1 cellular context compared by ENCODE assay signal in genomic region chr5:131796793-131797693, GRCh38.
A peak's percentile ranks its signal among the peaks of the same experiment; 100 is the strongest.
TF ChIP-seq lines count a peak whose summit lies in the region.

TSS of gene FNIP1 (minus strand) at chr5:131797017. CDS start at chr5:131796921, 96 bp downstream.

TF ChIP-seq in K562, 482 proteins besides CTCF, POLR2A, EP300 and RAD21 (continued from another document and continues in another):
- TF ChIP-seq TEAD1 (CRISPR knock-in tag; IDR thresholded peaks at IDR 0.05) (peak in 1 of 2 experiments; percentile 95; a peak in 2 of 4 replicates), ETV6 (IDR thresholded peaks at IDR 0.05; ENCODE audit: borderline replicate concordance in 1 of 2, low read depth in 2 of 2, low read length in 1 of 2) (no peak), ETV6 (CRISPR knock-in tag; IDR thresholded peaks at IDR 0.05; ENCODE audit: borderline replicate concordance) (peak; percentile 95), OTX1 (CRISPR knock-in tag; IDR thresholded peaks at IDR 0.05) (0 out of 2 replicates have a peak, but pooled peaks have one; percentile 65), PYGO2 (tag; IDR thresholded peaks at IDR 0.05) (no peak), ZNF76 (CRISPR knock-in tag; IDR thresholded peaks at IDR 0.05; ENCODE audit: borderline replicate concordance) (peak; percentile 67; the same call in 1 of the 2 replicates), HMG20A (CRISPR knock-in tag; conservative IDR thresholded peaks at IDR 0.05) (no peak), ZC3H11A (IDR thresholded peaks at IDR 0.05; ENCODE audit: low read depth, low read length) (no peak), ZNF644 (tag; IDR thresholded peaks at IDR 0.05; ENCODE audit: low read depth) (peak; percentile 53; the same call in 1 of the 2 replicates), FOXK2 (conservative IDR thresholded peaks at IDR 0.05 in 1 of 2, IDR thresholded peaks at IDR 0.05 in 1 of 2; ENCODE audit: low read depth in 2 of 2) (peak in 1 of 2 experiments; percentile 43; a peak in 1 of 4 replicates), RBM25 (IDR thresholded peaks at IDR 0.05; ENCODE audit: low read depth, low read length, severe bottlenecking) (peak; percentile 72), LEF1 (IDR thresholded peaks at IDR 0.05) (peak; percentile 25; the same call in 1 of the 2 replicates), HEY1 (CRISPR knock-in tag; IDR thresholded peaks at IDR 0.05; ENCODE audit: borderline replicate concordance) (peak; percentile 38; the same call in 1 of the 2 replicates), FOXJ2 (tag; IDR thresholded peaks at IDR 0.05) (0 out of 2 replicates have a peak, but pooled peaks have one; percentile 27), DDX20 (tag; IDR thresholded peaks at IDR 0.05; ENCODE audit: low read depth) (no peak), ZNF431 (CRISPR knock-in tag; IDR thresholded peaks at IDR 0.05) (peak; percentile 96), GABPB2 (CRISPR knock-in tag; conservative IDR thresholded peaks at IDR 0.05) (no peak), ZNF124 (CRISPR knock-in tag; IDR thresholded peaks at IDR 0.05) (0 out of 2 replicates have a peak, but pooled peaks have one; percentile 12), SREBF1 (IDR thresholded peaks at IDR 0.05; ENCODE audit: borderline replicate concordance, low read depth, low read length) (no peak), KDM4B (IDR thresholded peaks at IDR 0.05; ENCODE audit: borderline replicate concordance in 2 of 2, low read depth in 1 of 2) (peak in 1 of 2 experiments; percentile 81; a peak in 2 of 4 replicates), ZNF766 (CRISPR knock-in tag; conservative IDR thresholded peaks at IDR 0.05) (peak; percentile 73; the same call in 1 of the 2 replicates), NEUROD1 (IDR thresholded peaks at IDR 0.05; ENCODE audit: borderline replicate concordance, low read depth, low read length, partially characterized antibody) (peak; percentile 69), U2AF1 (optimal IDR thresholded peaks at IDR 0.05; ENCODE audit: low read depth, low read length) (peak; percentile 31), TAF7 (tag; IDR thresholded peaks at IDR 0.05) (peak; percentile 89), HNRNPL (IDR thresholded peaks at IDR 0.05; ENCODE audit: low read depth, low read length) (no peak), HINFP (tag; conservative IDR thresholded peaks at IDR 0.05; ENCODE audit: low read depth) (no peak), C11orf30 (IDR thresholded peaks at IDR 0.05; ENCODE audit: low read depth) (peak; percentile 77), ESRRA (IDR thresholded peaks at IDR 0.05; ENCODE audit: borderline replicate concordance, low read depth) (peak; percentile 33; the same call in 1 of the 2 replicates), ZBTB26 (CRISPR knock-in tag; IDR thresholded peaks at IDR 0.05) (peak; percentile 27; the same call in 1 of the 2 replicates), PATZ1 (CRISPR knock-in tag; IDR thresholded peaks at IDR 0.05; ENCODE audit: borderline replicate concordance) (no peak), CREBBP (IDR thresholded peaks at IDR 0.05; ENCODE audit: low read depth, low read length) (no peak), HMGXB4 (CRISPR knock-in tag; IDR thresholded peaks at IDR 0.05) (peak; percentile 81), MGA (IDR thresholded peaks at IDR 0.05) (peak; percentile 97), JUN (IDR thresholded peaks at IDR 0.05; ENCODE audit: borderline replicate concordance, low read depth, low read length) (peak; percentile 90), JUN (CRISPR knock-in tag; IDR thresholded peaks at IDR 0.05; ENCODE audit: borderline replicate concordance) (peak; percentile 95), SREBF2 (CRISPR knock-in tag; IDR thresholded peaks at IDR 0.05) (no peak; the same call in 1 of the 2 replicates), NFIX (CRISPR knock-in tag; IDR thresholded peaks at IDR 0.05; ENCODE audit: low read depth) (0 out of 2 replicates have a peak, but pooled peaks have one; percentile 7), RBM22 (IDR thresholded peaks at IDR 0.05; ENCODE audit: low read depth, low read length, poor library complexity, severe bottlenecking) (no peak), YY1 (IDR thresholded peaks at IDR 0.05; ENCODE audit: borderline replicate concordance in 1 of 3, control insufficient read depth in 1 of 3, extremely low read depth in 1 of 3, insufficient read depth in 3 of 3, insufficient read length in 1 of 3, insufficient replicate concordance in 2 of 3, low read depth in 1 of 3, low read length in 2 of 3) (peak in 2 of 3 experiments; percentile 73 to 74), ZNF584 (CRISPR knock-in tag; IDR thresholded peaks at IDR 0.05; ENCODE audit: low read depth) (0 out of 2 replicates have a peak, but pooled peaks have one; percentile 63), BRF1 (IDR thresholded peaks at IDR 0.05; ENCODE audit: borderline replicate concordance, extremely low read depth, insufficient read length) (no peak)
